ENCODE assay signal across 27 cellular contexts in the genomic region with DNA sequence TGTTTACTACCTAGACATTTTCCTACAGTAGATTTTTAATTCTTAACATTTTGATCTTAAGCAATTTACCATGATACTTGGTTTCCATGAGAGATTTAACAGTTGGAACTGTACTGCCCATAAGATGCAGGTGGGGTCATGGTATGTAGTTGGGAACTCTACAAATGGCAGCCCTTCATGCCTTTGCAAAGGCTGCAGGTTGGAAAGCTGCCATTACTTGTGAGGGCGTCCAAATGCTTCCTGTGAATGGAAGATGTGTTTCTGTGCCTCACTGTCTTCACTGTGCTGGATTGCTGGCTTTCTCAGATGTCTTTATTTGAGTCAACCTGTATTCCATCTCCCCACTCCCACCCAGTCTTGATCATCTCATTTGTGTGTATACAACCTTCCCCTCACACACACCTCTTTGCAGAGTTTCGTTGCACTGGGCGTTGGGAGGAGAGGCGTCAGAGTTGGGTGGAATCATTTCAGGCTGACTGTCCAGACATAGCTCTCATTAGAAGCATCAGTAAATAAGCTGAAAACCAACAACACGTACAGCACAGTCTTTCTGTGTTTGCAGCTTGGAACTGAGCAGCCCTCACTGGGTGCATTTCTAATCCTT.
"Had no signal": no experiment of that assay in that cellular context is flagged by ENCODE, and none has a peak within 500 bp of the region (broad histone marks: within the 10 kb centered on the region; RNA-seq: fewer than 3 reads in every experiment).

No MANE protein-coding gene starts in this region.

- H3K36me3 ChIP-seq: cardiac muscle cell, left ventricle myocardium inferior, right lobe of liver, stomach, uterus had no signal

- H3K27ac Mint-ChIP-seq: activated CD4-positive, alpha-beta T cell treated with anti-CD3 and anti-CD28 coated beads, Interleukin-2, amount 10 ng/mL, durations not matched to agents 7 days and 5 days; activated CD8-positive, alpha-beta memory T cell treated with anti-CD3 and anti-CD28 coated beads, Interleukin-2, amount 10 ng/mL, durations not matched to agents 7 days and 5 days; activated CD8-positive, alpha-beta T cell treated with anti-CD3 and anti-CD28 coated beads for 36 hours; activated naive CD8-positive, alpha-beta T cell treated with anti-CD3 and anti-CD28 coated beads, Interleukin-2, amount 50 U/mL, for 24 hours; activated T-helper 1 cell treated with anti-CD3 and anti-CD28 coated beads, Interleukin-12 subunit alpha, Interleukin-12 subunit beta, Interleukin-2, Interleukin-4 antibody, amounts not matched to agents 30 ng/mL and 10 ng/mL and 1 ng/mL, durations not matched to agents 14 hours and 24 hours and 36 hours; natural killer cell; stimulated activated effector memory CD8-positive, alpha-beta T cell treated with anti-CD3 and anti-CD28 coated beads, Interleukin-12 subunit alpha, Interleukin-12 subunit beta, amount 100 ng/mL, for 72 hours had no signal

- H3K4me3 ChIP-seq: cardiac muscle cell, left ventricle myocardium inferior, right lobe of liver, skin epidermis, stomach, testis, uterus had no signal

- DNase-seq: activated CD4-positive, alpha-beta T cell treated with anti-CD3 and anti-CD28 coated beads, Interleukin-2, amount 10 ng/mL, durations not matched to agents 7 days and 5 days; activated CD4-positive, CD25-positive, alpha-beta regulatory T cell treated with anti-CD3 and anti-CD28 coated beads, Interleukin-2, amount 50 U/mL, for 72 hours; activated CD8-positive, alpha-beta memory T cell treated with anti-CD3 and anti-CD28 coated beads, Interleukin-2, amount 10 ng/mL, durations not matched to agents 7 days and 5 days; activated CD8-positive, alpha-beta T cell treated with anti-CD3 and anti-CD28 coated beads for 36 hours; activated gamma-delta T cell; activated naive CD4-positive, alpha-beta T cell treated with anti-CD3 and anti-CD28 coated beads, Interleukin-2, amount 50 U/mL, for 16 hours; activated naive CD8-positive, alpha-beta T cell treated with anti-CD3 and anti-CD28 coated beads, Interleukin-2, amount 50 U/mL, for 24 hours; activated T-cell treated with anti-CD3 and anti-CD28 coated beads for 4 hours; dermis blood vessel endothelial cell; effector memory CD4-positive, alpha-beta T cell; foreskin melanocyte; kidney; left ventricle myocardium inferior; midbrain; natural killer cell; right lobe of liver; stimulated activated CD4-positive, alpha-beta T cell treated with anti-CD3 and anti-CD28 coated beads, Interleukin-1b, Interleukin-23, amount 100 ng/mL, for 48 hours; stomach; testis; trophoblast cell; uterus had no signal

- H3K27me3 Mint-ChIP-seq: activated CD4-positive, alpha-beta T cell treated with anti-CD3 and anti-CD28 coated beads, Interleukin-2, amount 10 ng/mL, durations not matched to agents 7 days and 5 days; activated CD8-positive, alpha-beta memory T cell treated with anti-CD3 and anti-CD28 coated beads, Interleukin-2, amount 10 ng/mL, durations not matched to agents 7 days and 5 days; activated CD8-positive, alpha-beta T cell treated with anti-CD3 and anti-CD28 coated beads for 36 hours; activated naive CD8-positive, alpha-beta T cell treated with anti-CD3 and anti-CD28 coated beads, Interleukin-2, amount 50 U/mL, for 24 hours had no signal

- H3K4me3 Mint-ChIP-seq: activated CD4-positive, alpha-beta T cell treated with anti-CD3 and anti-CD28 coated beads, Interleukin-2, amount 10 ng/mL, durations not matched to agents 7 days and 5 days; activated CD8-positive, alpha-beta memory T cell treated with anti-CD3 and anti-CD28 coated beads, Interleukin-2, amount 10 ng/mL, durations not matched to agents 7 days and 5 days; activated CD8-positive, alpha-beta T cell treated with anti-CD3 and anti-CD28 coated beads for 36 hours; activated naive CD8-positive, alpha-beta T cell treated with anti-CD3 and anti-CD28 coated beads, Interleukin-2, amount 50 U/mL, for 24 hours; activated T-helper 1 cell treated with anti-CD3 and anti-CD28 coated beads, Interleukin-12 subunit alpha, Interleukin-12 subunit beta, Interleukin-2, Interleukin-4 antibody, amounts not matched to agents 30 ng/mL and 10 ng/mL and 1 ng/mL, durations not matched to agents 14 hours and 24 hours and 36 hours; natural killer cell; stimulated activated effector memory CD8-positive, alpha-beta T cell treated with anti-CD3 and anti-CD28 coated beads, Interleukin-12 subunit alpha, Interleukin-12 subunit beta, amount 100 ng/mL, for 72 hours had no signal

- H3K36me3 Mint-ChIP-seq: natural killer cell; stimulated activated effector memory CD8-positive, alpha-beta T cell treated with anti-CD3 and anti-CD28 coated beads, Interleukin-12 subunit alpha, Interleukin-12 subunit beta, amount 100 ng/mL, for 72 hours had no signal

- ATAC-seq: activated CD8-positive, alpha-beta memory T cell treated with anti-CD3 and anti-CD28 coated beads, Interleukin-2, amount 10 ng/mL, durations not matched to agents 7 days and 5 days; activated CD8-positive, alpha-beta T cell treated with anti-CD3 and anti-CD28 coated beads for 36 hours; activated naive CD8-positive, alpha-beta T cell treated with anti-CD3 and anti-CD28 coated beads, Interleukin-2, amount 50 U/mL, for 24 hours; natural killer cell; right lobe of liver; stimulated activated effector memory CD8-positive, alpha-beta T cell treated with anti-CD3 and anti-CD28 coated beads, Interleukin-12 subunit alpha, Interleukin-12 subunit beta, amount 100 ng/mL, for 72 hours had no signal

- H3K4me1 Mint-ChIP-seq: activated CD4-positive, alpha-beta T cell treated with anti-CD3 and anti-CD28 coated beads, Interleukin-2, amount 10 ng/mL, durations not matched to agents 7 days and 5 days had no signal

- H3K27ac ChIP-seq: cardiac muscle cell, left ventricle myocardium inferior, parathyroid adenoma, right lobe of liver, skin epidermis, stomach, testis, uterus, VCaP had no signal

- H3K9me3 ChIP-seq: right lobe of liver, testis, uterus had no signal

- H3K27me3 ChIP-seq: cardiac muscle cell, right lobe of liver, stomach, testis, uterus had no signal

- H3K4me1 ChIP-seq: right lobe of liver, uterus had no signal
